ENCODE assay signal across 24 cellular contexts in genomic region chr16:84789431-84789830, GRCh38.
"Had no signal": no experiment of that assay in that cellular context is flagged by ENCODE, and none has a peak within 500 bp of the region (broad histone marks: within the 10 kb centered on the region; RNA-seq: fewer than 3 reads in every experiment).

No MANE protein-coding gene starts in this region.

- H3K4me1 Mint-ChIP-seq: activated CD4-positive, alpha-beta memory T cell treated with anti-CD3 and anti-CD28 coated beads, Interleukin-2, amount 10 ng/mL, durations not matched to agents 7 days and 5 days; activated CD4-positive, alpha-beta T cell treated with anti-CD3 and anti-CD28 coated beads, Interleukin-2, amount 10 ng/mL, durations not matched to agents 7 days and 5 days; activated naive CD4-positive, alpha-beta T cell treated with anti-CD3 and anti-CD28 coated beads, Interleukin-2, amount 50 U/mL, for 24 hours; activated naive CD8-positive, alpha-beta T cell treated with anti-CD3 and anti-CD28 coated beads, Interleukin-2, amount 50 U/mL, for 24 hours; activated T-helper 17 cell treated with anti-CD3 and anti-CD28 coated beads, Interleukin-2, amount 50 U/mL, for 72 hours; WTC11 had no signal

- H3K36me3 Mint-ChIP-seq: WTC11 had no signal

- H3K27ac ChIP-seq: esophagus muscularis mucosa, left ventricle myocardium inferior had no signal

- DNase-seq: activated CD4-positive, alpha-beta memory T cell treated with anti-CD3 and anti-CD28 coated beads, Interleukin-2, amount 10 ng/mL, durations not matched to agents 7 days and 5 days; activated CD4-positive, alpha-beta T cell treated with anti-CD3 and anti-CD28 coated beads for 1 hour; activated CD4-positive, alpha-beta T cell treated with anti-CD3 and anti-CD28 coated beads, Interleukin-2, amount 10 ng/mL, durations not matched to agents 7 days and 5 days; activated CD8-positive, alpha-beta memory T cell treated with anti-CD3 and anti-CD28 coated beads, Interleukin-2, amount 50 U/mL, for 48 hours; activated gamma-delta T cell treated with Interleukin-2 at 50 U/mL for 16 hours; activated naive CD8-positive, alpha-beta T cell treated with anti-CD3 and anti-CD28 coated beads, Interleukin-2, amount 50 U/mL, for 24 hours; activated T-cell treated with anti-CD3 and anti-CD28 coated beads, Interleukin-2, amount 50 U/mL, for 4 hours; dermis blood vessel endothelial cell; effector CD4-positive, alpha-beta T cell; foreskin melanocyte; islet precursor cell; left ventricle myocardium inferior; occipital lobe; right cardiac atrium; stimulated activated CD4-positive, alpha-beta T cell treated with anti-CD3 and anti-CD28 coated beads, Interleukin-2, amount 100 ng/mL, for 48 hours; stimulated activated naive CD4-positive, alpha-beta T cell treated with Interleukin-2 at 50 U/mL for 16 hours; T-helper 9 cell had no signal

- ATAC-seq: activated naive CD8-positive, alpha-beta T cell treated with anti-CD3 and anti-CD28 coated beads, Interleukin-2, amount 50 U/mL, for 24 hours; activated T-cell treated with anti-CD3 and anti-CD28 coated beads, Interleukin-2, amount 50 U/mL, for 4 hours; activated T-helper 17 cell treated with anti-CD3 and anti-CD28 coated beads, Interleukin-2, amount 50 U/mL, for 72 hours; right cardiac atrium; WTC11 had no signal

- H3K27me3 Mint-ChIP-seq: activated CD4-positive, alpha-beta memory T cell treated with anti-CD3 and anti-CD28 coated beads, Interleukin-2, amount 10 ng/mL, durations not matched to agents 7 days and 5 days; activated CD4-positive, alpha-beta T cell treated with anti-CD3 and anti-CD28 coated beads, Interleukin-2, amount 10 ng/mL, durations not matched to agents 7 days and 5 days; activated naive CD4-positive, alpha-beta T cell treated with anti-CD3 and anti-CD28 coated beads, Interleukin-2, amount 50 U/mL, for 24 hours; activated naive CD8-positive, alpha-beta T cell treated with anti-CD3 and anti-CD28 coated beads, Interleukin-2, amount 50 U/mL, for 24 hours; activated T-helper 17 cell treated with anti-CD3 and anti-CD28 coated beads, Interleukin-2, amount 50 U/mL, for 72 hours had no signal

- H3K9me3 ChIP-seq: esophagus muscularis mucosa, left ventricle myocardium inferior, tibial nerve had no signal

- H3K36me3 ChIP-seq: esophagus muscularis mucosa, left ventricle myocardium inferior, tibial nerve had no signal

- H3K27ac Mint-ChIP-seq: activated CD4-positive, alpha-beta memory T cell treated with anti-CD3 and anti-CD28 coated beads, Interleukin-2, amount 10 ng/mL, durations not matched to agents 7 days and 5 days; activated CD4-positive, alpha-beta T cell treated with anti-CD3 and anti-CD28 coated beads, Interleukin-2, amount 10 ng/mL, durations not matched to agents 7 days and 5 days; activated naive CD8-positive, alpha-beta T cell treated with anti-CD3 and anti-CD28 coated beads, Interleukin-2, amount 50 U/mL, for 24 hours; activated T-helper 17 cell treated with anti-CD3 and anti-CD28 coated beads, Interleukin-2, amount 50 U/mL, for 72 hours; T-helper 1 cell treated with Interleukin-12 subunit alpha and Interleukin-12 subunit beta and Interleukin-4 antibody, amounts not matched to agents 30 μg/mL and 1 μg/mL, for 36 hours; WTC11 had no signal

- H3K4me3 Mint-ChIP-seq: activated CD4-positive, alpha-beta memory T cell treated with anti-CD3 and anti-CD28 coated beads, Interleukin-2, amount 10 ng/mL, durations not matched to agents 7 days and 5 days; activated CD4-positive, alpha-beta T cell treated with anti-CD3 and anti-CD28 coated beads, Interleukin-2, amount 10 ng/mL, durations not matched to agents 7 days and 5 days; activated naive CD4-positive, alpha-beta T cell treated with anti-CD3 and anti-CD28 coated beads, Interleukin-2, amount 50 U/mL, for 24 hours; activated naive CD8-positive, alpha-beta T cell treated with anti-CD3 and anti-CD28 coated beads, Interleukin-2, amount 50 U/mL, for 24 hours; activated T-cell treated with anti-CD3 and anti-CD28 coated beads, Interleukin-2, amount 50 U/mL, for 4 hours; activated T-helper 17 cell treated with anti-CD3 and anti-CD28 coated beads, Interleukin-2, amount 50 U/mL, for 72 hours; T-helper 1 cell treated with Interleukin-12 subunit alpha and Interleukin-12 subunit beta and Interleukin-4 antibody, amounts not matched to agents 30 μg/mL and 1 μg/mL, for 36 hours; WTC11 had no signal

- H3K27me3 ChIP-seq: esophagus muscularis mucosa, tibial nerve had no signal

- H3K9me3 Mint-ChIP-seq: activated CD4-positive, alpha-beta memory T cell treated with anti-CD3 and anti-CD28 coated beads, Interleukin-2, amount 10 ng/mL, durations not matched to agents 7 days and 5 days; activated CD4-positive, alpha-beta T cell treated with anti-CD3 and anti-CD28 coated beads, Interleukin-2, amount 10 ng/mL, durations not matched to agents 7 days and 5 days; activated naive CD4-positive, alpha-beta T cell treated with anti-CD3 and anti-CD28 coated beads, Interleukin-2, amount 50 U/mL, for 24 hours; activated naive CD8-positive, alpha-beta T cell treated with anti-CD3 and anti-CD28 coated beads, Interleukin-2, amount 50 U/mL, for 24 hours; activated T-cell treated with anti-CD3 and anti-CD28 coated beads, Interleukin-2, amount 50 U/mL, for 4 hours; activated T-helper 17 cell treated with anti-CD3 and anti-CD28 coated beads, Interleukin-2, amount 50 U/mL, for 72 hours; T-helper 1 cell treated with Interleukin-12 subunit alpha and Interleukin-12 subunit beta and Interleukin-4 antibody, amounts not matched to agents 30 μg/mL and 1 μg/mL, for 36 hours; WTC11 had no signal

- H3K4me3 ChIP-seq: esophagus muscularis mucosa, left ventricle myocardium inferior, lung, tibial nerve had no signal
